18 cellular contexts compared by ENCODE assay signal in genomic region chr7:117839507-117839906, GRCh38. TPM values are rescaled to one million over a fixed set of nuclear protein-coding genes. Genes with fewer than 3 reads are reported as not detected.
DNase-seq lines count a peak whose midpoint lies in the region; ATAC-seq, FAIRE-seq and TF ChIP-seq lines count a peak whose summit lies in the region.
"Had no signal": no experiment of that assay in that cellular context is flagged by ENCODE, and none has a peak within 500 bp of the region (broad histone marks: within the 10 kb centered on the region; RNA-seq: fewer than 3 reads in every experiment).

No MANE protein-coding gene starts in this region.

- peak; percentile 26 for DNase-seq in KG1 (lab: John Stamatoyannopoulos, UW)
- no peak for DNase-seq in foreskin keratinocyte
- no peak for DNase-seq in HepG2 (ENCODE audit: low spot score)
- no peak for DNase-seq in H54 (ENCODE audit: insufficient read length, low spot score)
- no peak for DNase-seq in SK-N-DZ (ENCODE audit: low spot score)
- DNase-seq: activated CD4-positive, alpha-beta T cell treated with anti-CD3 and anti-CD28 coated beads for 36 hours; amygdala; BE2C; DMS79; H9; MG63; PC-9 had no signal

- ATAC-seq in GM18873 (IDR thresholded peaks at IDR 0.05; ENCODE audit: low FRiP score, unreplicated experiment) (peak; percentile 65), GM21447 (IDR thresholded peaks at IDR 0.05; ENCODE audit: unreplicated experiment) (peak; percentile 71), HG03039 (IDR thresholded peaks at IDR 0.05; ENCODE audit: unreplicated experiment) (peak; percentile 52), foreskin keratinocyte (no peak), HepG2 (no peak)
- ATAC-seq: activated CD4-positive, alpha-beta T cell treated with anti-CD3 and anti-CD28 coated beads for 36 hours had no signal

- TF ChIP-seq RAD21 in HepG2 (CRISPR knock-in tag; IDR thresholded peaks at IDR 0.05), result no peak

- BruUV-seq in HepG2 (replicated peaks; lab: Mats Ljungman, UMichigan), result no TSS peak

- no peaks in the 10 kb centered on the region for H3K36me3 ChIP-seq in HepG2 (replicated peaks in 1 of 2; ENCODE audit: control insufficient read depth in 1 of 2, insufficient read depth in 2 of 2, low read length in 2 of 2)
- H3K36me3 ChIP-seq: BE2C, esophagus muscularis mucosa, MG63 had no signal

- TF ChIP-seq EP300 in HepG2 (IDR thresholded peaks at IDR 0.05; ENCODE audit: low read depth in 2 of 2, low read length in 2 of 2) (no peak), HepG2 (CRISPR knock-in tag; IDR thresholded peaks at IDR 0.05; ENCODE audit: borderline replicate concordance) (no peak)

- no peak overlapping the region for H3K4me3 ChIP-seq in HepG2 (replicated peaks in 1 of 3; ENCODE audit: insufficient read depth in 1 of 3, low read depth in 2 of 3, low read length in 3 of 3)
- H3K4me3 ChIP-seq: coronary artery, esophagus muscularis mucosa, MG63, PC-9 had no signal

- TF ChIP-seq POLR2A in HepG2 (IDR thresholded peaks at IDR 0.05; ENCODE audit: insufficient read depth in 1 of 2, low read depth in 2 of 2, low read length in 2 of 2) (no peak), H54 (IDR thresholded peaks at IDR 0.05; ENCODE audit: low read depth, low read length) (no peak)

- H3K27me3 ChIP-seq in foreskin keratinocyte (no peaks in the 10 kb centered on the region), HepG2 (ENCODE audit: control insufficient read depth in 1 of 2, insufficient read depth in 2 of 2, low read length in 2 of 2) (no peaks in the 10 kb centered on the region)
- H3K27me3 ChIP-seq: BE2C, esophagus muscularis mucosa, MG63 had no signal

- H3K9me3 ChIP-seq in HepG2 (ENCODE audit: low read length), result no peaks in the 10 kb centered on the region
- H3K9me3 ChIP-seq: BE2C, esophagus muscularis mucosa, MG63 had no signal

- TF ChIP-seq CTCF in foreskin keratinocyte (conservative IDR thresholded peaks at IDR 0.05) (no peak), HepG2 (CRISPR knock-in tag; IDR thresholded peaks at IDR 0.05) (no peak)

- CTCF ChIA-PET in HepG2 (lab: Yijun Ruan, JAX; ENCODE audit: low intra/inter-chr PET ratio, low total read pairs), result no interaction called here

- no peaks in the 10 kb centered on the region for H4K20me1 ChIP-seq in HepG2 (ENCODE audit: insufficient read depth, low read length)

- H2AFZ ChIP-seq in HepG2 (ENCODE audit: low read length), result no peak overlapping the region
- H2AFZ ChIP-seq: parathyroid adenoma, PC-9 had no signal

- intact Hi-C loops in HepG2 (cut with micrococcal nuclease; ENCODE audit: unreplicated experiment), result no loop called here

- H3K4me2 ChIP-seq in HepG2 (ENCODE audit: low read depth, low read length), result no peak overlapping the region
- H3K4me2 ChIP-seq: PC-9 had no signal

- H3K4me1 ChIP-seq in foreskin keratinocyte, result no peaks in the 10 kb centered on the region
- no peaks in the 10 kb centered on the region for H3K4me1 ChIP-seq in HepG2 (ENCODE audit: insufficient read depth, low read length)
- H3K4me1 ChIP-seq: BE2C had no signal

- in situ Hi-C loops in HepG2 (cut with HindIII; ENCODE audit: extremely low pct_ligation_motif_present, low pct_unique_long_range_greater_than_20kb), result no loop called here

- FAIRE-seq in HepG2 (lab: Jason Lieb, UNC), result no peak
- no peak for FAIRE-seq in H54 (lab: Jason Lieb, UNC)

- POLR2A ChIA-PET in HepG2 (lab: Yijun Ruan, JAX), result no interaction called here

- H3K9ac ChIP-seq in HepG2 (ENCODE audit: insufficient read depth, low read depth, low read length), result no peak overlapping the region
- H3K9ac ChIP-seq: parathyroid adenoma had no signal

- H3K27ac ChIP-seq in foreskin keratinocyte, result no peak overlapping the region
- H3K27ac ChIP-seq in HepG2 (ENCODE audit: extremely low read length, insufficient read depth, low read length), result no peak overlapping the region
- H3K27ac ChIP-seq: coronary artery, esophagus muscularis mucosa, parathyroid adenoma, PC-9 had no signal

- no peaks in the 10 kb centered on the region for H3K79me2 ChIP-seq in HepG2 (ENCODE audit: insufficient read depth, low read length)
- H3K79me2 ChIP-seq: parathyroid adenoma had no signal

TF ChIP-seq in HepG2, 621 proteins besides CTCF, POLR2A, EP300 and RAD21 (continues in another document):
- TF ChIP-seq ZFP37 (CRISPR knock-in tag; IDR thresholded peaks at IDR 0.05; ENCODE audit: borderline replicate concordance), result no peak
- TF ChIP-seq ZHX1 (CRISPR knock-in tag; IDR thresholded peaks at IDR 0.05; ENCODE audit: low read depth), result no peak
- TF ChIP-seq, protein P1, sequence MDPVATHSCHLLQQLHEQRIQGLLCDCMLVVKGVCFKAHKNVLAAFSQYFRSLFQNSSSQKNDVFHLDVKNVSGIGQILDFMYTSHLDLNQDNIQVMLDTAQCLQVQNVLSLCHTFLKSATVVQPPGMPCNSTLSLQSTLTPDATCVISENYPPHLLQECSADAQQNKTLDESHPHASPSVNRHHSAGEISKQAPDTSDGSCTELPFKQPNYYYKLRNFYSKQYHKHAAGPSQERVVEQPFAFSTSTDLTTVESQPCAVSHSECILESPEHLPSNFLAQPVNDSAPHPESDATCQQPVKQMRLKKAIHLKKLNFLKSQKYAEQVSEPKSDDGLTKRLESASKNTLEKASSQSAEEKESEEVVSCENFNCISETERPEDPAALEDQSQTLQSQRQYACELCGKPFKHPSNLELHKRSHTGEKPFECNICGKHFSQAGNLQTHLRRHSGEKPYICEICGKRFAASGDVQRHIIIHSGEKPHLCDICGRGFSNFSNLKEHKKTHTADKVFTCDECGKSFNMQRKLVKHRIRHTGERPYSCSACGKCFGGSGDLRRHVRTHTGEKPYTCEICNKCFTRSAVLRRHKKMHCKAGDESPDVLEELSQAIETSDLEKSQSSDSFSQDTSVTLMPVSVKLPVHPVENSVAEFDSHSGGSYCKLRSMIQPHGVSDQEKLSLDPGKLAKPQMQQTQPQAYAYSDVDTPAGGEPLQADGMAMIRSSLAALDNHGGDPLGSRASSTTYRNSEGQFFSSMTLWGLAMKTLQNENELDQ (CRISPR knock-in tag; IDR thresholded peaks at IDR 0.05; ENCODE audit: borderline replicate concordance), result no peak
- no peak for TF ChIP-seq ZFP1 (CRISPR knock-in tag; IDR thresholded peaks at IDR 0.05)
- no peak for TF ChIP-seq ZNF18 (CRISPR knock-in tag; IDR thresholded peaks at IDR 0.05; ENCODE audit: insufficient replicate concordance)

RNA-seq across cellular contexts. Expression of gene CTTNBP2, which starts 33.7 kb away (rescaled TPM):
- total RNA-seq in foreskin keratinocyte (0.14 and 0.75 TPM in 2 replicates), HepG2 (2016; rRNA removed; fragmentation: Illumina TruSeq; extraction: Trizol) (not detected in 2 replicates)
- polyA plus RNA-seq in foreskin keratinocyte (0.13 TPM in 1 of 2 replicates, not detected in the other), HepG2 (2011; rRNA removed) (not detected in 2 replicates)
- not detected in 2 replicates for total RNA-seq in HepG2 (2016; cell fraction: cytosol; rRNA removed; fragmentation: Illumina TruSeq; extraction: Trizol; ENCODE audit: low read depth)
- total RNA-seq in HepG2 (2016; cell fraction: insoluble cytoplasmic fraction; rRNA removed; fragmentation: Illumina TruSeq; extraction: Trizol), result not detected in 2 replicates
- total RNA-seq in HepG2 (2016; cell fraction: membrane; rRNA removed; fragmentation: Illumina TruSeq; extraction: Trizol), result not detected in 2 replicates
- total RNA-seq in HepG2 (2016; cell fraction: nucleus; rRNA removed; fragmentation: Illumina TruSeq; extraction: Trizol), result not detected in 2 replicates
- polyA plus RNA-seq in HepG2 (2011; cell fraction: cytosol; rRNA removed), result not detected in 2 replicates
- not detected in 2 replicates for polyA plus RNA-seq in HepG2 (2011; cell fraction: nucleus; rRNA removed)
- not detected in 2 replicates for polyA plus RNA-seq in HepG2 (2012)
- polyA plus RNA-seq in HepG2 (2016; cell fraction: cytosol; fragmentation: Illumina TruSeq; extraction: Trizol; ENCODE audit: low read depth), result not detected in 2 replicates
- not detected in 2 replicates for polyA plus RNA-seq in HepG2 (2016; cell fraction: insoluble cytoplasmic fraction; fragmentation: Illumina TruSeq; extraction: Trizol; ENCODE audit: low read depth)
- not detected in 2 replicates for polyA plus RNA-seq in HepG2 (2016; cell fraction: membrane; fragmentation: Illumina TruSeq; extraction: Trizol; ENCODE audit: low read depth)
- not detected in 2 replicates for polyA plus RNA-seq in HepG2 (2016; cell fraction: nucleus; fragmentation: Illumina TruSeq; extraction: Trizol; ENCODE audit: insufficient read depth, low read depth)
- 1.4 TPM in 1 of 2 replicates, not detected in the other for polyA minus RNA-seq in HepG2 (2011; rRNA and poly(A)+ RNA removed; ENCODE audit: low replicate concordance)
- polyA minus RNA-seq in HepG2 (2011; cell fraction: cytosol; rRNA and poly(A)+ RNA removed), result not detected in 2 replicates
- not detected in 2 replicates for polyA minus RNA-seq in HepG2 (2011; cell fraction: nucleus; rRNA and poly(A)+ RNA removed)
- polyA plus RNA-seq in SK-N-DZ (2014; cell fraction: cytosol; rRNA removed), result 0.02 and 0.22 TPM in 2 replicates
- 0.03 TPM in 1 of 2 replicates, not detected in the other for polyA plus RNA-seq in SK-N-DZ (2014; cell fraction: nucleus; rRNA removed)
- total RNA-seq: activated CD4-positive, alpha-beta T cell treated with anti-CD3 and anti-CD28 coated beads for 36 hours; PC-9 had no signal

Comparison
In these comparisons a context has a peak if more than half of its experiments do, and no peak if none do; other contexts are left out.
1. ATAC-seq: peak in GM18873 (single experiment), GM21447 (single experiment) and HG03039 (single experiment); none in foreskin keratinocyte (single experiment) and HepG2 (single experiment).